9 cellular contexts compared by ENCODE assay signal in the genomic region with DNA sequence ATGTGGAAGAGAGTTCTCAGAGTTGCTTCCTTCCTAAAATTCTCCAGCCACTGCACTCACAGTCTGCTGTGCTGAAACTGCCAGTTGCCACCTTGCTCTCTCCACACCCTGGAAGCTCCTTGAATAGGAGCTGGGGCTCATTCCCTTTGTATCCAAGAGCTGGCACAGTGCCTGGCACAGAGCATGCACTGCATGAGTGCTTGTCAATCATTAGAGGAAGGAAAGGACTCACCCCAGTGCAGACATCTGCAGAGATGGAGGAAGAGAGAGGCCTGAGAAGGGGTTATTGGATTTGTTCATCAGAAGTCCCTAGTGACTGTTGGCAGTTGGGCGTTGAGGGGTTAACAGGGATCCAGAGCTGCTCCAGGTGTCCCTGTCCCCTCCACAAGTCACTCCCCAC. TPM values are rescaled to one million over a fixed set of nuclear protein-coding genes. Genes with fewer than 3 reads are reported as not detected.
A peak's percentile ranks its signal among the peaks of the same experiment; 100 is the strongest.
DNase-seq lines count a peak whose midpoint lies in the region; ATAC-seq and TF ChIP-seq lines count a peak whose summit lies in the region.
"Had no signal": no experiment of that assay in that cellular context is flagged by ENCODE, and none has a peak within 500 bp of the region (broad histone marks: within the 10 kb centered on the region; RNA-seq: fewer than 3 reads in every experiment).

No MANE protein-coding gene starts in this region.

- peak overlapping the region; percentile 82 for H3K4me2 ChIP-seq in OCI-LY3 (ENCODE audit: low read length)

- no peak for TF ChIP-seq CTCF in OCI-LY3 (IDR thresholded peaks at IDR 0.05; ENCODE audit: low read depth, low read length)

- no peaks in the 10 kb centered on the region for H3K36me3 Mint-ChIP-seq in activated CD4-positive, alpha-beta T cell treated with anti-CD3 and anti-CD28 coated beads for 36 hours (ENCODE audit: low read depth)
- no peaks in the 10 kb centered on the region for H3K36me3 Mint-ChIP-seq in stimulated activated memory B cell treated with anti-CD40 and anti-IgM and Interleukin-4, amounts not matched to agents 10 μg/mL and 1 μg/mL and 100 μg/mL, for 72 hours

- 0 out of 2 replicates have a peak overlapping the region, but pooled peaks have one; percentile 52 for H3K9ac ChIP-seq in OCI-LY3 (ENCODE audit: low read length)

- H3K9me3 ChIP-seq in OCI-LY3 (ENCODE audit: insufficient read depth, low read length): no peaks in the 10 kb centered on the region

- no peaks in the 10 kb centered on the region for H3K27me3 Mint-ChIP-seq in activated CD4-positive, alpha-beta T cell treated with anti-CD3 and anti-CD28 coated beads for 36 hours
- H3K27me3 Mint-ChIP-seq in stimulated activated memory B cell treated with anti-CD40 and anti-IgM and Interleukin-4, amounts not matched to agents 10 μg/mL and 1 μg/mL and 100 μg/mL, for 72 hours: no peaks in the 10 kb centered on the region

- no peak overlapping the region for H3K27ac ChIP-seq in OCI-LY3 (ENCODE audit: low read length)

- peaks cover 61% of the 10 kb centered on the region for H3K4me1 ChIP-seq in OCI-LY3 (ENCODE audit: low read length)

- H3K4me3 ChIP-seq in OCI-LY3 (ENCODE audit: low read length): no peak overlapping the region

- H2AFZ ChIP-seq in OCI-LY3 (ENCODE audit: low read depth, low read length): no peak overlapping the region

- intact Hi-C loops in activated CD4-positive, alpha-beta T cell treated with anti-CD3 and anti-CD28 coated beads for 36 hours (cut with DNase I, micrococcal nuclease): no loop called here

- H3K4me1 Mint-ChIP-seq in activated CD4-positive, alpha-beta T cell treated with anti-CD3 and anti-CD28 coated beads for 36 hours: peaks cover 33% of the 10 kb centered on the region
- peaks cover 61% of the 10 kb centered on the region for H3K4me1 Mint-ChIP-seq in stimulated activated memory B cell treated with anti-CD40 and anti-IgM and Interleukin-4, amounts not matched to agents 10 μg/mL and 1 μg/mL and 100 μg/mL, for 72 hours

- no peak for ATAC-seq in activated CD4-positive, alpha-beta T cell treated with anti-CD3 and anti-CD28 coated beads for 36 hours
- no peak for ATAC-seq in stimulated activated memory B cell treated with anti-CD40 and anti-IgM and Interleukin-4, amounts not matched to agents 10 μg/mL and 1 μg/mL and 100 μg/mL, for 72 hours
- ATAC-seq in GM21737 (IDR thresholded peaks at IDR 0.05; ENCODE audit: unreplicated experiment): no peak

- POLR2A ChIA-PET in activated CD4-positive, alpha-beta T cell treated with anti-CD3 and anti-CD28 coated beads for 36 hours (lab: Charles Lee): no interaction called here

- no peaks in the 10 kb centered on the region for H3K79me2 ChIP-seq in OCI-LY3 (ENCODE audit: low read length)

- H3K36me3 ChIP-seq in OCI-LY3 (replicated peaks; ENCODE audit: low read depth, low read length): no peaks in the 10 kb centered on the region

- H3K9me3 Mint-ChIP-seq in activated CD4-positive, alpha-beta T cell treated with anti-CD3 and anti-CD28 coated beads for 36 hours (ENCODE audit: low read depth): no peaks in the 10 kb centered on the region
- H3K9me3 Mint-ChIP-seq in stimulated activated memory B cell treated with anti-CD40 and anti-IgM and Interleukin-4, amounts not matched to agents 10 μg/mL and 1 μg/mL and 100 μg/mL, for 72 hours: no peaks in the 10 kb centered on the region

- H4K20me1 ChIP-seq in OCI-LY3 (ENCODE audit: insufficient read depth, low read length): no peaks in the 10 kb centered on the region

- no peaks in the 10 kb centered on the region for H3K27me3 ChIP-seq in OCI-LY3 (ENCODE audit: low read depth, low read length)

- no peak for DNase-seq in activated CD4-positive, alpha-beta T cell treated with anti-CD3 and anti-CD28 coated beads for 36 hours
- no peak for DNase-seq in activated CD4-positive, alpha-beta T cell treated with anti-CD3 and anti-CD28 coated beads, Interleukin-2, amount 50 U/mL, for 48 hours
- peak; percentile 40 for DNase-seq in glomerular visceral epithelial cell (ENCODE audit: extremely low spot score)
- DNase-seq in T-helper 9 cell: no peak
- no peak for DNase-seq in inferior parietal cortex (ENCODE audit: extremely low spot score)
- DNase-seq: stimulated activated CD4-positive, alpha-beta T cell treated with anti-CD3 and anti-CD28 coated beads, Interleukin-12 subunit alpha, Interleukin-12 subunit beta, amount 100 ng/mL, for 4 hours had no signal

- CTCF ChIA-PET in activated CD4-positive, alpha-beta T cell treated with anti-CD3 and anti-CD28 coated beads for 36 hours (lab: Charles Lee): interaction anchor here (1.0 to 1.2 kb wide), 4 partner anchors 41 to 149 kb away, joined by 3 to 7 read pairs (median 4); no protein-coding TSS in a partner anchor

- H3K27ac Mint-ChIP-seq in activated CD4-positive, alpha-beta T cell treated with anti-CD3 and anti-CD28 coated beads for 36 hours: peak overlapping the region; percentile 8
- H3K27ac Mint-ChIP-seq in stimulated activated memory B cell treated with anti-CD40 and anti-IgM and Interleukin-4, amounts not matched to agents 10 μg/mL and 1 μg/mL and 100 μg/mL, for 72 hours: peak overlapping the region; percentile 30

- no peak overlapping the region for H3K4me3 Mint-ChIP-seq in activated CD4-positive, alpha-beta T cell treated with anti-CD3 and anti-CD28 coated beads for 36 hours
- no peak overlapping the region for H3K4me3 Mint-ChIP-seq in stimulated activated memory B cell treated with anti-CD40 and anti-IgM and Interleukin-4, amounts not matched to agents 10 μg/mL and 1 μg/mL and 100 μg/mL, for 72 hours

RNA-seq across cellular contexts. Expression of a gene that starts 41.7 kb away (rescaled TPM):
- total RNA-seq in activated CD4-positive, alpha-beta T cell treated with anti-CD3 and anti-CD28 coated beads for 36 hours: 10 to 100 TPM; 60.9 to 70.7 TPM
